ENCODE assay signal across 8 cellular contexts in genomic region chr19:6373096-6373812, GRCh38. TPM values are rescaled to one million over a fixed set of nuclear protein-coding genes. Genes with fewer than 3 reads are reported as not detected.
DNase-seq lines count a peak whose midpoint lies in the region; ATAC-seq and TF ChIP-seq lines count a peak whose summit lies in the region.

No MANE protein-coding gene starts in this region.

- H3K4me1 ChIP-seq in SJCRH30 (peaks cover 6% of the 10 kb centered on the region; the same call in 1 of the 2 replicates), foreskin keratinocyte (no peaks in the 10 kb centered on the region), neuron (ENCODE audit: insufficient read depth, low read length) (peaks cover 7% of the 10 kb centered on the region), stomach (peaks cover 10 to 57% (median 24%) of the 10 kb centered on the region in 4 donors)

- no peaks in the 10 kb centered on the region for H3K27me3 ChIP-seq in SJCRH30
- H3K27me3 ChIP-seq in foreskin keratinocyte, result no peaks in the 10 kb centered on the region
- no peaks in the 10 kb centered on the region for H3K27me3 ChIP-seq in neuron (ENCODE audit: insufficient read depth, low read length)
- H3K27me3 ChIP-seq in stomach, result no peaks in the 10 kb centered on the region

- DNase-seq in EH (ENCODE audit: low read depth) (peak; percentile 98), HFF-Myc (ENCODE audit: extremely low read depth, low read depth) (peak; percentile 91), MV-4-11 (lab: John Stamatoyannopoulos, UW) (peak; percentile 97), SJCRH30 (peak; percentile 98 to 99), foreskin keratinocyte (peak; percentile 78 to 89), stomach (peak; percentile 99)
- peak; percentile 96 for DNase-seq in activated gamma-delta T cell treated with anti-CD3 and anti-CD28 coated beads, Interleukin-2, amount 50 U/mL, for 16 hours (ENCODE audit: low read depth)

- TF ChIP-seq EP300 in stomach (IDR thresholded peaks at IDR 0.05), result no peak

- no peak for TF ChIP-seq CTCF in HFF-Myc (IDR thresholded peaks at IDR 0.05; ENCODE audit: low read depth, low read length, missing control alignments)
- TF ChIP-seq CTCF in foreskin keratinocyte (conservative IDR thresholded peaks at IDR 0.05), result no peak
- TF ChIP-seq CTCF in stomach (IDR thresholded peaks at IDR 0.05), result no peak

- H3K4me3 ChIP-seq in HFF-Myc (replicated peaks; ENCODE audit: low read depth, low read length), result peak overlapping the region; percentile 69
- H3K4me3 ChIP-seq in SJCRH30, result peak overlapping the region; percentile 92
- H3K4me3 ChIP-seq in neuron (ENCODE audit: low read length), result peak overlapping the region; percentile 77
- peak overlapping the region; percentile 67 to 94 (median 82) for H3K4me3 ChIP-seq in stomach

- intact Hi-C loops in stomach (cut with DNase I; ENCODE audit: low total_unique reads), result no loop called here

- no peaks in the 10 kb centered on the region for H3K9me3 ChIP-seq in SJCRH30 (replicated peaks)
- H3K9me3 ChIP-seq in neuron (ENCODE audit: low read length), result no peaks in the 10 kb centered on the region
- no peaks in the 10 kb centered on the region for H3K9me3 ChIP-seq in stomach

- WGBS in stomach, 5 donors, result 1 to 3% (median 1%) methylated on average over 27 to 53 of the region's 53 CpGs

- peak; percentile 75 for ATAC-seq in foreskin keratinocyte

- no peak for TF ChIP-seq POLR2A in stomach (IDR thresholded peaks at IDR 0.05)

- peaks cover 6% of the 10 kb centered on the region; the same call in 1 of the 2 replicates for H3K36me3 ChIP-seq in SJCRH30
- peaks cover 22% of the 10 kb centered on the region for H3K36me3 ChIP-seq in neuron (ENCODE audit: insufficient read depth, low read length)
- peaks cover 13 to 39% (median 29%) of the 10 kb centered on the region in 4 donors for H3K36me3 ChIP-seq in stomach

- peak overlapping the region; percentile 84 for H3K27ac ChIP-seq in SJCRH30
- H3K27ac ChIP-seq in foreskin keratinocyte, result peak overlapping the region; percentile 71
- H3K27ac ChIP-seq in stomach, result peak overlapping the region; percentile 93 to 100 (median 99)

- H2AFZ ChIP-seq in neuron (ENCODE audit: low read depth, low read length), result no peak overlapping the region

RNA-seq across cellular contexts. Expression of gene ALKBH7, which starts 0.7 kb away (rescaled TPM):
- total RNA-seq in SJCRH30 (2014; rRNA removed; shearing (Covaris generic)), result 24.6 and 28.5 TPM in 2 replicates
- total RNA-seq in foreskin keratinocyte (28.8 and 30.2 TPM in 2 replicates), stomach (100 to 1,000 TPM in 1 of 5 donors, 10 to 100 TPM in 3, 1 to 10 TPM in 1; 5.3 to 138 (median 21.3) TPM)
- polyA plus RNA-seq in foreskin keratinocyte (49.3 and 54.0 TPM in 2 replicates), stomach (100 to 1,000 TPM in 1 of 3 donors, 10 to 100 TPM in 2; 81.1 to 122 (median 87.2) TPM)

RNA-seq across cellular contexts. Expression of gene PSPN, which starts 2.5 kb away (rescaled TPM):
- total RNA-seq in SJCRH30 (2014; rRNA removed; shearing (Covaris generic)), result 1.2 and 1.4 TPM in 2 replicates
- total RNA-seq in foreskin keratinocyte, result 1.1 and 1.2 TPM in 2 replicates
- 1.0 and 1.2 TPM in 2 replicates for polyA plus RNA-seq in foreskin keratinocyte
- 1 to 10 TPM in 4 of 5 donors, not detected in 1; 1.1 to 2.8 (median 1.9) TPM for total RNA-seq in stomach
- polyA plus RNA-seq in stomach, result 1 to 10 TPM in 2 of 3 donors, under 1 TPM in 1; 0.92 to 2.2 (median 1.1) TPM

RNA-seq across cellular contexts. Expression of gene CLPP, which starts 11.9 kb away (rescaled TPM):
- 65.1 and 67.6 TPM in 2 replicates for total RNA-seq in SJCRH30 (2014; rRNA removed; shearing (Covaris generic))
- total RNA-seq in foreskin keratinocyte (82.0 and 82.7 TPM in 2 replicates), stomach (10 to 100 TPM in 4 of 5 donors, 1 to 10 TPM in 1; 5.8 to 67.1 (median 24.0) TPM)
- polyA plus RNA-seq in foreskin keratinocyte (119 and 125 TPM in 2 replicates), stomach (10 to 100 TPM; 73.3 to 76.5 (median 75.0) TPM)

RNA-seq across cellular contexts. Expression of gene GTF2F1, which starts 19.7 kb away (rescaled TPM):
- total RNA-seq in SJCRH30 (2014; rRNA removed; shearing (Covaris generic)), result 41.7 and 49.0 TPM in 2 replicates
- total RNA-seq in foreskin keratinocyte, result 69.3 and 73.8 TPM in 2 replicates
- 67.7 and 69.1 TPM in 2 replicates for polyA plus RNA-seq in foreskin keratinocyte
- 10 to 100 TPM in 4 of 5 donors, 1 to 10 TPM in 1; 9.8 to 46.7 (median 22.8) TPM for total RNA-seq in stomach
- polyA plus RNA-seq in stomach, result 10 to 100 TPM; 34.4 to 62.8 (median 41.7) TPM

RNA-seq across cellular contexts. Expression of gene ACER1, which starts 39.8 kb away (rescaled TPM):
- total RNA-seq in SJCRH30 (2014; rRNA removed; shearing (Covaris generic)), result not detected in 2 replicates
- total RNA-seq in foreskin keratinocyte (not detected in 2 replicates), stomach (1 to 10 TPM in 1 of 5 donors, not detected in 4; 3.5 TPM)
- polyA plus RNA-seq in foreskin keratinocyte (0.06 TPM in 1 of 2 replicates, not detected in the other), stomach (under 1 TPM in 1 of 3 donors, not detected in 2; 0.08 TPM)

Comparison
In these comparisons a context has a peak if more than half of its experiments do, and no peak if none do; other contexts are left out.
1. Peak in every context shown above with its lines: DNase-seq, ATAC-seq, H3K4me3 ChIP-seq and H3K27ac ChIP-seq.